1 cellular context compared by ENCODE assay signal in the genomic region with DNA sequence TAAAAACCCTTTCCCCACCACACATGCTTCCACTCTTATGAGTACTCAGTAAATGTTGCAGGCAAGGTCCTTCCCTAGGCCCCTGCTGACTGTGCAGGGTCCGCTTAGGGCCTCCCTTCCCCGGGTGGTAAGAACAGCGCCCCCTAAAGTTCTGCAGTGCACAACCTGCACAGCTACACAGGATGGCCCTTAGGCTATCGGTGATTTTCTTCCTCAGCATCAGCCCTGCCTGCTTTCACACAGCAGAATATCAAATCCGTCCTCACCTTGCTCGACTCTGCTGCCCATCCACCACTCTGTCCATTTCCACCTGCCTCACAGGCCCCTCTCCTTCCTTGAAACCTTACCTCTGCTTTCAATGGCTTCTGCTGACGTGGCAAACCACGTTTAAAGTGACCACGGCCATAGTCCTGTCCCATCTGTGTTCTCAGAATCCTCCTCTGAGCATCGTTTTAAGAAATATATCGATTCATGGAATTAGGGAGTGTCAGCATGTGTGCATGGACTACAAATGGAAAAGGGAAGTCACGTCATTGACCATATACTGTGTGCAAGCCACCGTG.
TF ChIP-seq lines count a peak whose summit lies in the region.

No MANE protein-coding gene starts in this region.

TF ChIP-seq in WTC11, 78 proteins besides CTCF, POLR2A, EP300 and RAD21 (continued from another document):
- TF ChIP-seq, protein P1, sequence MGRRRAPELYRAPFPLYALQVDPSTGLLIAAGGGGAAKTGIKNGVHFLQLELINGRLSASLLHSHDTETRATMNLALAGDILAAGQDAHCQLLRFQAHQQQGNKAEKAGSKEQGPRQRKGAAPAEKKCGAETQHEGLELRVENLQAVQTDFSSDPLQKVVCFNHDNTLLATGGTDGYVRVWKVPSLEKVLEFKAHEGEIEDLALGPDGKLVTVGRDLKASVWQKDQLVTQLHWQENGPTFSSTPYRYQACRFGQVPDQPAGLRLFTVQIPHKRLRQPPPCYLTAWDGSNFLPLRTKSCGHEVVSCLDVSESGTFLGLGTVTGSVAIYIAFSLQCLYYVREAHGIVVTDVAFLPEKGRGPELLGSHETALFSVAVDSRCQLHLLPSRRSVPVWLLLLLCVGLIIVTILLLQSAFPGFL (CRISPR knock-in tag; IDR thresholded peaks at IDR 0.05; ENCODE audit: borderline replicate concordance) = no peak
- no peak for TF ChIP-seq GABPB1 (CRISPR knock-in tag; IDR thresholded peaks at IDR 0.05)
- TF ChIP-seq, protein P2, sequence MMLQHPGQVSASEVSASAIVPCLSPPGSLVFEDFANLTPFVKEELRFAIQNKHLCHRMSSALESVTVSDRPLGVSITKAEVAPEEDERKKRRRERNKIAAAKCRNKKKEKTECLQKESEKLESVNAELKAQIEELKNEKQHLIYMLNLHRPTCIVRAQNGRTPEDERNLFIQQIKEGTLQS (CRISPR knock-in tag; conservative IDR thresholded peaks at IDR 0.05) = no peak
- TF ChIP-seq, protein P3, sequence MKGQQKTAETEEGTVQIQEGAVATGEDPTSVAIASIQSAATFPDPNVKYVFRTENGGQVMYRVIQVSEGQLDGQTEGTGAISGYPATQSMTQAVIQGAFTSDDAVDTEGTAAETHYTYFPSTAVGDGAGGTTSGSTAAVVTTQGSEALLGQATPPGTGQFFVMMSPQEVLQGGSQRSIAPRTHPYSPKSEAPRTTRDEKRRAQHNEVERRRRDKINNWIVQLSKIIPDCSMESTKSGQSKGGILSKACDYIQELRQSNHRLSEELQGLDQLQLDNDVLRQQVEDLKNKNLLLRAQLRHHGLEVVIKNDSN (CRISPR knock-in tag; IDR thresholded peaks at IDR 0.05) = no peak
- TF ChIP-seq, protein P4, sequence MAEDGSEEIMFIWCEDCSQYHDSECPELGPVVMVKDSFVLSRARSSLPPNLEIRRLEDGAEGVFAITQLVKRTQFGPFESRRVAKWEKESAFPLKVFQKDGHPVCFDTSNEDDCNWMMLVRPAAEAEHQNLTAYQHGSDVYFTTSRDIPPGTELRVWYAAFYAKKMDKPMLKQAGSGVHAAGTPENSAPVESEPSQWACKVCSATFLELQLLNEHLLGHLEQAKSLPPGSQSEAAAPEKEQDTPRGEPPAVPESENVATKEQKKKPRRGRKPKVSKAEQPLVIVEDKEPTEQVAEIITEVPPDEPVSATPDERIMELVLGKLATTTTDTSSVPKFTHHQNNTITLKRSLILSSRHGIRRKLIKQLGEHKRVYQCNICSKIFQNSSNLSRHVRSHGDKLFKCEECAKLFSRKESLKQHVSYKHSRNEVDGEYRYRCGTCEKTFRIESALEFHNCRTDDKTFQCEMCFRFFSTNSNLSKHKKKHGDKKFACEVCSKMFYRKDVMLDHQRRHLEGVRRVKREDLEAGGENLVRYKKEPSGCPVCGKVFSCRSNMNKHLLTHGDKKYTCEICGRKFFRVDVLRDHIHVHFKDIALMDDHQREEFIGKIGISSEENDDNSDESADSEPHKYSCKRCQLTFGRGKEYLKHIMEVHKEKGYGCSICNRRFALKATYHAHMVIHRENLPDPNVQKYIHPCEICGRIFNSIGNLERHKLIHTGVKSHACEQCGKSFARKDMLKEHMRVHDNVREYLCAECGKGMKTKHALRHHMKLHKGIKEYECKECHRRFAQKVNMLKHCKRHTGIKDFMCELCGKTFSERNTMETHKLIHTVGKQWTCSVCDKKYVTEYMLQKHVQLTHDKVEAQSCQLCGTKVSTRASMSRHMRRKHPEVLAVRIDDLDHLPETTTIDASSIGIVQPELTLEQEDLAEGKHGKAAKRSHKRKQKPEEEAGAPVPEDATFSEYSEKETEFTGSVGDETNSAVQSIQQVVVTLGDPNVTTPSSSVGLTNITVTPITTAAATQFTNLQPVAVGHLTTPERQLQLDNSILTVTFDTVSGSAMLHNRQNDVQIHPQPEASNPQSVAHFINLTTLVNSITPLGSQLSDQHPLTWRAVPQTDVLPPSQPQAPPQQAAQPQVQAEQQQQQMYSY (CRISPR knock-in tag; IDR thresholded peaks at IDR 0.05) = no peak
- TF ChIP-seq, protein P5, sequence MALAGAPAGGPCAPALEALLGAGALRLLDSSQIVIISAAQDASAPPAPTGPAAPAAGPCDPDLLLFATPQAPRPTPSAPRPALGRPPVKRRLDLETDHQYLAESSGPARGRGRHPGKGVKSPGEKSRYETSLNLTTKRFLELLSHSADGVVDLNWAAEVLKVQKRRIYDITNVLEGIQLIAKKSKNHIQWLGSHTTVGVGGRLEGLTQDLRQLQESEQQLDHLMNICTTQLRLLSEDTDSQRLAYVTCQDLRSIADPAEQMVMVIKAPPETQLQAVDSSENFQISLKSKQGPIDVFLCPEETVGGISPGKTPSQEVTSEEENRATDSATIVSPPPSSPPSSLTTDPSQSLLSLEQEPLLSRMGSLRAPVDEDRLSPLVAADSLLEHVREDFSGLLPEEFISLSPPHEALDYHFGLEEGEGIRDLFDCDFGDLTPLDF (CRISPR knock-in tag; IDR thresholded peaks at IDR 0.05) = no peak
